Comparison of ENCODE assay signal across 11 cellular contexts in the genomic region with DNA sequence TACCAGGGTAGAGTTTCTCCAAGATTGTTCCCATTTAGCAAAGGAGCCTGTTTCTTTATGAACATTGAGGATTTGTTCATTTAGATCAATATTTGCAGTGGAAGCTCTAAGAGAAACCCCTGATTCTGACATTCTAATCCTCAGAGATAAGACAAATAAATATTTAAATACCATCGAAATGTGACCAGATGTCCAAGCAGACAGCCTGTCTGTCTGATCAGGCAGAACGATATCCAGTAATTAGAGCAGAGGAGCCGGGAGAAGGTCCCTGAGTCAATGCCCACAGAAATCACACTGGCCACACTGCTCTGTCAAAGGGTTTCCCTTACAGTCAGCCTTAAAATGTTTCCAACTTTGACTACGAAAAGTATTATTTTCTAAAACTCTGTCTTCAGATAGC. TPM values are rescaled to one million over a fixed set of nuclear protein-coding genes. Genes with fewer than 3 reads are reported as not detected.
DNase-seq lines count a peak whose midpoint lies in the region; TF ChIP-seq lines count a peak whose summit lies in the region.
"Had no signal": no experiment of that assay in that cellular context is flagged by ENCODE, and none has a peak within 500 bp of the region (broad histone marks: within the 10 kb centered on the region; RNA-seq: fewer than 3 reads in every experiment).

No MANE protein-coding gene starts in this region.

- peak in 1 of 2 experiments; percentile 62; a peak in 1 of 4 replicates for TF ChIP-seq EP300 in SK-N-SH (IDR thresholded peaks at IDR 0.05; ENCODE audit: borderline replicate concordance in 1 of 2, low read depth in 1 of 2, low read length in 1 of 2)

- H3K4me2 ChIP-seq in SK-N-SH = no peak overlapping the region
- H3K4me2 ChIP-seq in hepatocyte = peak overlapping the region; percentile 41

- 35% methylated on average over 4 of the region's 4 CpGs for WGBS in SK-N-SH (ENCODE audit: low lambda C conversion rate)
- WGBS in hepatocyte (ENCODE audit: low lambda C conversion rate, missing lambda C conversion rate) = 44% methylated on average over 4 of the region's 4 CpGs

- 0 out of 2 replicates have a peak, but pooled peaks have one; percentile 5 for TF ChIP-seq RAD21 in SK-N-SH (IDR thresholded peaks at IDR 0.05; ENCODE audit: low read length)

- DNase-seq in NCI-H82 (lab: John Stamatoyannopoulos, UW) (peak; percentile 36), NCI-H82 treated with DMSO at 0.1 percent for 48 hours (lab: John Stamatoyannopoulos, UW; ENCODE audit: unreplicated experiment) (no peak), SK-N-SH (peak; percentile 62), hepatocyte (ENCODE audit: low spot score) (no peak), T1000 (lab: John Stamatoyannopoulos, UW) (no peak), epidermal melanocyte (ENCODE audit: insufficient read length, low spot score) (no peak)
- no peak for DNase-seq in activated T-helper 2 cell treated with anti-CD3 and anti-CD28 coated beads, Interferon-gamma antibody, Interleukin-2, Interleukin-4, amounts not matched to agents 10 μg/mL and 5 μg/mL and 100 μg/mL, durations not matched to agents 14 hours and 24 hours and 36 hours (ENCODE audit: low spot score)
- DNase-seq: CD4-positive, alpha-beta memory T cell; GM23248 had no signal

- no peaks in the 10 kb centered on the region for H3K79me2 ChIP-seq in SK-N-SH (ENCODE audit: insufficient read depth)
- no peaks in the 10 kb centered on the region for H3K79me2 ChIP-seq in hepatocyte

- H4K20me1 ChIP-seq in SK-N-SH (ENCODE audit: insufficient read depth) (no peaks in the 10 kb centered on the region), hepatocyte (ENCODE audit: insufficient read depth, poor library complexity, severe bottlenecking) (no peaks in the 10 kb centered on the region)

- no peaks in the 10 kb centered on the region for H3K9me2 ChIP-seq in SK-N-SH
- H3K9me2 ChIP-seq in hepatocyte (replicated peaks; ENCODE audit: insufficient read depth) = no peaks in the 10 kb centered on the region

- CTCF ChIA-PET in SK-N-SH (lab: Yijun Ruan, JAX) = interaction anchor here (1.0 to 1.5 kb wide), 2 partner anchors 143 to 147 kb away, joined by 3 to 4 read pairs; no protein-coding TSS in a partner anchor

- no peak overlapping the region for H3K9ac ChIP-seq in SK-N-SH
- H3K9ac ChIP-seq: GM23248 had no signal

- no peak overlapping the region for H3K4me3 ChIP-seq in SK-N-SH (ENCODE audit: low read depth in 2 of 2, low read length in 1 of 2)
- no peak overlapping the region for H3K4me3 ChIP-seq in hepatocyte
- H3K4me3 ChIP-seq: GM23248 had no signal

- no peak overlapping the region for H2AFZ ChIP-seq in SK-N-SH (ENCODE audit: low read depth)
- no peak overlapping the region for H2AFZ ChIP-seq in hepatocyte
- H2AFZ ChIP-seq: GM23248 had no signal

- no peak overlapping the region for H3K4me3 Mint-ChIP-seq in activated T-helper 2 cell treated with anti-CD3 and anti-CD28 coated beads, Interferon-gamma antibody, Interleukin-2, Interleukin-4, amounts not matched to agents 10 μg/mL and 5 μg/mL and 100 μg/mL, durations not matched to agents 14 hours and 24 hours and 36 hours (ENCODE audit: low read depth)
- H3K4me3 Mint-ChIP-seq: B cell; CD4-positive, alpha-beta memory T cell had no signal

- intact Hi-C loops in activated T-helper 2 cell treated with anti-CD3 and anti-CD28 coated beads, Interferon-gamma antibody, Interleukin-2, Interleukin-4, amounts not matched to agents 10 μg/mL and 5 μg/mL and 100 μg/mL, durations not matched to agents 14 hours and 24 hours and 36 hours (cut with micrococcal nuclease) = no loop called here

- no peak overlapping the region for H3K27ac Mint-ChIP-seq in activated T-helper 2 cell treated with anti-CD3 and anti-CD28 coated beads, Interferon-gamma antibody, Interleukin-2, Interleukin-4, amounts not matched to agents 10 μg/mL and 5 μg/mL and 100 μg/mL, durations not matched to agents 14 hours and 24 hours and 36 hours
- H3K27ac Mint-ChIP-seq: B cell had no signal

- peaks cover 7% of the 10 kb centered on the region; the same call in 1 of the 2 replicates for H3K27me3 ChIP-seq in SK-N-SH (ENCODE audit: insufficient read depth)
- no peaks in the 10 kb centered on the region for H3K27me3 ChIP-seq in hepatocyte

- H3K9me3 Mint-ChIP-seq in activated T-helper 2 cell treated with anti-CD3 and anti-CD28 coated beads, Interferon-gamma antibody, Interleukin-2, Interleukin-4, amounts not matched to agents 10 μg/mL and 5 μg/mL and 100 μg/mL, durations not matched to agents 14 hours and 24 hours and 36 hours = no peaks in the 10 kb centered on the region
- H3K9me3 Mint-ChIP-seq: CD4-positive, alpha-beta memory T cell had no signal

- peaks cover 0 to 3% of the 10 kb centered on the region in 2 experiments; a peak in 1 of 4 replicates for H3K4me1 ChIP-seq in SK-N-SH (ENCODE audit: control insufficient read depth in 1 of 2, insufficient read depth in 2 of 2, low read depth in 1 of 2, low read length in 1 of 2)
- H3K4me1 ChIP-seq in hepatocyte (ENCODE audit: insufficient read depth) = peaks cover 7% of the 10 kb centered on the region

- H3K27me3 Mint-ChIP-seq in activated T-helper 2 cell treated with anti-CD3 and anti-CD28 coated beads, Interferon-gamma antibody, Interleukin-2, Interleukin-4, amounts not matched to agents 10 μg/mL and 5 μg/mL and 100 μg/mL, durations not matched to agents 14 hours and 24 hours and 36 hours (ENCODE audit: low read depth) = peaks cover 5% of the 10 kb centered on the region
- H3K27me3 Mint-ChIP-seq: B cell had no signal

- H3F3A ChIP-seq in SK-N-SH (replicated peaks; ENCODE audit: insufficient read depth) = no peaks in the 10 kb centered on the region

- H3K36me3 ChIP-seq in SK-N-SH (replicated peaks in 1 of 2; ENCODE audit: control insufficient read depth in 1 of 2, insufficient read depth in 2 of 2, low read length in 1 of 2) (no peaks in the 10 kb centered on the region), hepatocyte (replicated peaks; ENCODE audit: insufficient read depth, low read depth) (no peaks in the 10 kb centered on the region)

- H3K9me3 ChIP-seq in SK-N-SH (no peaks in the 10 kb centered on the region), hepatocyte (ENCODE audit: low read depth) (no peaks in the 10 kb centered on the region)

- POLR2A ChIA-PET in SK-N-SH (lab: Yijun Ruan, JAX) = no interaction called here

- no peak for TF ChIP-seq CTCF in SK-N-SH (IDR thresholded peaks at IDR 0.05)
- no peak for TF ChIP-seq CTCF in hepatocyte (IDR thresholded peaks at IDR 0.05; ENCODE audit: poor library complexity)

- H3K36me3 Mint-ChIP-seq in activated T-helper 2 cell treated with anti-CD3 and anti-CD28 coated beads, Interferon-gamma antibody, Interleukin-2, Interleukin-4, amounts not matched to agents 10 μg/mL and 5 μg/mL and 100 μg/mL, durations not matched to agents 14 hours and 24 hours and 36 hours (ENCODE audit: low read depth) = no peaks in the 10 kb centered on the region
- H3K36me3 Mint-ChIP-seq: CD4-positive, alpha-beta memory T cell had no signal

- no peaks in the 10 kb centered on the region for H3K4me1 Mint-ChIP-seq in activated T-helper 2 cell treated with anti-CD3 and anti-CD28 coated beads, Interferon-gamma antibody, Interleukin-2, Interleukin-4, amounts not matched to agents 10 μg/mL and 5 μg/mL and 100 μg/mL, durations not matched to agents 14 hours and 24 hours and 36 hours (ENCODE audit: low read depth)
- H3K4me1 Mint-ChIP-seq: B cell; CD4-positive, alpha-beta memory T cell had no signal

- H3K27ac ChIP-seq in SK-N-SH (ENCODE audit: low read depth in 2 of 2, low read length in 1 of 2) (peak overlapping the region in 1 of 2 experiments; percentile 7; a peak in 1 of 4 replicates), hepatocyte (no peak overlapping the region)
- H3K27ac ChIP-seq: C4-2B, GM23248 had no signal

TF ChIP-seq in SK-N-SH, 30 proteins besides CTCF, POLR2A, EP300 and RAD21:
- peak; percentile 91 for TF ChIP-seq RCOR1 (IDR thresholded peaks at IDR 0.05; ENCODE audit: low read length)
- TF ChIP-seq GATA2 (CRISPR knock-in tag; IDR thresholded peaks at IDR 0.05) = peak; percentile 74
- TF ChIP-seq, protein P1, sequence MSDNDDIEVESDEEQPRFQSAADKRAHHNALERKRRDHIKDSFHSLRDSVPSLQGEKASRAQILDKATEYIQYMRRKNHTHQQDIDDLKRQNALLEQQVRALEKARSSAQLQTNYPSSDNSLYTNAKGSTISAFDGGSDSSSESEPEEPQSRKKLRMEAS (IDR thresholded peaks at IDR 0.05; ENCODE audit: low read depth) = no peak
TF ChIP-seq in SK-N-SH: peak in this region for 2.

RNA-seq across cellular contexts. Expression of a gene that starts 15.7 kb away (rescaled TPM):
- polyA plus RNA-seq in SK-N-SH (2012; rRNA removed) (13.0 and 13.5 TPM in 2 replicates), hepatocyte (3.8 and 6.5 TPM in 2 replicates)
- 11.4 and 11.6 TPM in 2 replicates for polyA plus RNA-seq in SK-N-SH (2012; cell fraction: cytosol; rRNA removed)
- 13.0 and 13.8 TPM in 2 replicates for polyA plus RNA-seq in SK-N-SH (2012; cell fraction: nucleus; rRNA removed)
- total RNA-seq in hepatocyte = 6.8 and 8.6 TPM in 2 replicates
- not detected in 2 replicates for total RNA-seq in activated T-helper 2 cell treated with anti-CD3 and anti-CD28 coated beads, Interferon-gamma antibody, Interleukin-2, Interleukin-4, amounts not matched to agents 10 μg/mL and 5 μg/mL and 100 μg/mL, durations not matched to agents 14 hours and 24 hours and 36 hours
- polyA plus RNA-seq: CD4-positive, alpha-beta memory T cell had no signal

RNA-seq across cellular contexts. Expression of a gene that starts 34.6 kb away (rescaled TPM):
- polyA plus RNA-seq in SK-N-SH (2012; rRNA removed) (11.9 and 19.4 TPM in 2 replicates), hepatocyte (14.2 and 15.6 TPM in 2 replicates)
- polyA plus RNA-seq in SK-N-SH (2012; cell fraction: cytosol; rRNA removed) = 26.2 and 27.1 TPM in 2 replicates
- 15.0 and 20.9 TPM in 2 replicates for polyA plus RNA-seq in SK-N-SH (2012; cell fraction: nucleus; rRNA removed)
- 51.7 and 61.2 TPM in 2 replicates for total RNA-seq in hepatocyte
- 20.6 and 24.6 TPM in 2 replicates for total RNA-seq in activated T-helper 2 cell treated with anti-CD3 and anti-CD28 coated beads, Interferon-gamma antibody, Interleukin-2, Interleukin-4, amounts not matched to agents 10 μg/mL and 5 μg/mL and 100 μg/mL, durations not matched to agents 14 hours and 24 hours and 36 hours

Comparison
In these comparisons a context has a peak if more than half of its experiments do, and no peak if none do; other contexts are left out.
1. DNase-seq: peak in NCI-H82 (single experiment) and SK-N-SH (single experiment); none in NCI-H82 treated with DMSO at 0.1 percent for 48 hours (single experiment), hepatocyte (single experiment), activated T-helper 2 cell treated with anti-CD3 and anti-CD28 coated beads, Interferon-gamma antibody, Interleukin-2, Interleukin-4, amounts not matched to agents 10 μg/mL and 5 μg/mL and 100 μg/mL, durations not matched to agents 14 hours and 24 hours and 36 hours (single experiment), T1000 (single experiment) and epidermal melanocyte (single experiment).